Comparison of ENCODE assay signal across 13 cellular contexts in the genomic region with DNA sequence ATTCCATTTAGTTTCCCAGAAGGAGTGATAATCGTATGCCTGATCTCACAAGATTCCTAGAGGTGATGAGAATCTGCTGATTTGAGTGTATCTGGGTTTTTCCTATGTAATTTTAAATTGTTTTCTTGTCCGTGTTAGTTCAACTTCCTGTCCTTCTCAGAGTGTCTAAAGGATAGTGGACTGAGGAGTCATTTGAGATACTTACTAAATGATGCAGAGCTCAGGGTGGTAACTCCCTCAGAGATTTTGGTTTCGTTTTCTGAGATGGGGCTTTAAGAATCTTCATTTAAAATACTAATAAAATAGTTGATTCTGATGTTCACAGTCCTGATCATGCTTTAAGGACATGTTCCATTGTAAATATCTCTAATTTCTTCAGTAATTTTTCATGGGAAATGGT. TPM values are rescaled to one million over a fixed set of nuclear protein-coding genes. Genes with fewer than 3 reads are reported as not detected.
DNase-seq lines count a peak whose midpoint lies in the region; ATAC-seq and TF ChIP-seq lines count a peak whose summit lies in the region.
"Had no signal": no experiment of that assay in that cellular context is flagged by ENCODE, and none has a peak within 500 bp of the region (broad histone marks: within the 10 kb centered on the region; RNA-seq: fewer than 3 reads in every experiment).

No MANE protein-coding gene starts in this region.

- no peak for TF ChIP-seq POLR2A in erythroblast (IDR thresholded peaks at IDR 0.05; ENCODE audit: low read length)

- DNase-seq in AG08396 (ENCODE audit: low spot score) (peak; percentile 47), choroid plexus epithelial cell (ENCODE audit: low read depth) (peak; percentile 65), activated gamma-delta T cell treated with Interleukin-2 at 50 U/mL for 16 hours (no peak), NCI-H1694 treated with DMSO at 0.1 percent for 48 hours (lab: John Stamatoyannopoulos, UW) (no peak), H4 (ENCODE audit: low spot score) (no peak), erythroblast (lab: John Stamatoyannopoulos, UW) (no peak)
- DNase-seq: anterior cingulate cortex; NCI-H1417; PC-3; stimulated activated CD4-positive, alpha-beta T cell treated with anti-CD3 and anti-CD28 coated beads, Interleukin-12 subunit alpha, Interleukin-12 subunit beta, amount 100 ng/mL, for 4 hours had no signal

- TF ChIP-seq CTCF in choroid plexus epithelial cell (conservative IDR thresholded peaks at IDR 0.05; ENCODE audit: low read depth, low read length) = no peak

- H3K4me3 ChIP-seq in choroid plexus epithelial cell (ENCODE audit: low read depth, low read length) = no peak overlapping the region
- H3K4me3 ChIP-seq: gastroesophageal sphincter had no signal

- ATAC-seq in GM18517 (IDR thresholded peaks at IDR 0.05; ENCODE audit: unreplicated experiment) (peak; percentile 53), HG03354 (IDR thresholded peaks at IDR 0.05; ENCODE audit: poor library complexity, severe bottlenecking, unreplicated experiment) (peak; percentile 53)
- ATAC-seq: gastroesophageal sphincter, PC-3 had no signal

RNA-seq across cellular contexts. Expression of a gene that starts 30.3 kb away (rescaled TPM):
- total RNA-seq in H4 (2014; rRNA removed; shearing (Covaris generic)) = 78.6 and 94.5 TPM in 2 replicates

Comparison
In these comparisons a context has a peak if more than half of its experiments do, and no peak if none do; other contexts are left out.
1. DNase-seq: peak in AG08396 (single experiment) and choroid plexus epithelial cell (single experiment); none in activated gamma-delta T cell treated with Interleukin-2 at 50 U/mL for 16 hours (single experiment), NCI-H1694 treated with DMSO at 0.1 percent for 48 hours (single experiment), H4 (single experiment) and erythroblast (0 of 2).